8 cellular contexts compared by ENCODE assay signal in genomic region chr6:46491789-46492547, GRCh38. TPM values are rescaled to one million over a fixed set of nuclear protein-coding genes. Genes with fewer than 3 reads are reported as not detected.
DNase-seq lines count a peak whose midpoint lies in the region; ATAC-seq and TF ChIP-seq lines count a peak whose summit lies in the region.

No MANE protein-coding gene starts in this region.

- H3K4me1 ChIP-seq in SJSA1 (replicated peaks) (peaks cover 7% of the 10 kb centered on the region), liver (ENCODE audit: control insufficient read depth in 4 of 4, insufficient read depth in 4 of 4, low read length in 3 of 4) (peaks cover 4 to 23% (median 17%) of the 10 kb centered on the region in 4 donors), stomach (peaks cover 0 to 44% (median 18%) of the 10 kb centered on the region in 4 donors)
- H3K4me1 ChIP-seq in effector memory CD4-positive, alpha-beta T cell (ENCODE audit: control insufficient read depth, insufficient read depth, low read length, poor library complexity, severe bottlenecking), result peaks cover 9% of the 10 kb centered on the region

- H3K27ac ChIP-seq in 22Rv1 (peak overlapping the region; percentile 59), SJSA1 (peak overlapping the region; percentile 32), liver (ENCODE audit: low read depth in 1 of 2, low read length in 2 of 2) (peak overlapping the region in 1 of 2 donors; percentile 60), stomach (peak overlapping the region; percentile 70 to 88 (median 86))
- H3K27ac ChIP-seq in effector memory CD4-positive, alpha-beta T cell (ENCODE audit: insufficient read depth, low read length, poor library complexity, severe bottlenecking), result no peak overlapping the region

- peak; percentile 62 to 67 for TF ChIP-seq RAD21 in liver (IDR thresholded peaks at IDR 0.05)

- DNase-seq in GM06990 (ENCODE audit: extremely low read depth, insufficient read length) (no peak), SJSA1 (ENCODE audit: low read depth in 1 of 2, low spot score in 2 of 2) (peak; percentile 56 to 81), stomach (peak; percentile 50), GF-D8 (lab: John Stamatoyannopoulos, UW) (no peak)
- DNase-seq in effector memory CD4-positive, alpha-beta T cell, result no peak

- TF ChIP-seq CTCF in 22Rv1 (IDR thresholded peaks at IDR 0.05), result peak; percentile 61
- TF ChIP-seq CTCF in GM06990 (IDR thresholded peaks at IDR 0.05; ENCODE audit: insufficient read depth, low read length, poor library complexity, severe bottlenecking), result peak; percentile 78
- TF ChIP-seq CTCF in liver (IDR thresholded peaks at IDR 0.05; ENCODE audit: low read depth, low read length, missing input control), result peak; percentile 37
- peak in 5 of 7 experiments; percentile 32 to 74 (median 48) for TF ChIP-seq CTCF in stomach (IDR thresholded peaks at IDR 0.05)

- H3K27me3 ChIP-seq in GM06990 (replicated peaks; ENCODE audit: control insufficient read depth, insufficient read depth, low read length) (peaks cover 6% of the 10 kb centered on the region), SJSA1 (replicated peaks) (no peaks in the 10 kb centered on the region), liver (ENCODE audit: control insufficient read depth in 4 of 4, insufficient read depth in 4 of 4, low read length in 3 of 4) (no peaks in the 10 kb centered on the region), stomach (peaks cover 0 to 32% (median 3%) of the 10 kb centered on the region in 3 donors)
- H3K27me3 ChIP-seq in effector memory CD4-positive, alpha-beta T cell (replicated peaks; ENCODE audit: control insufficient read depth, insufficient read depth, low read length, poor library complexity, severe bottlenecking), result peaks cover 10% of the 10 kb centered on the region

- TF ChIP-seq EP300 in stomach (IDR thresholded peaks at IDR 0.05), result no peak

- H3K9ac ChIP-seq in liver (ENCODE audit: low read depth in 1 of 2, low read length in 2 of 2), result peak overlapping the region in 1 of 2 donors; percentile 1

- intact Hi-C loops in stomach (cut with DNase I; ENCODE audit: low total_unique reads), result no loop called here

- H3K36me3 ChIP-seq in GM06990 (ENCODE audit: control insufficient read depth, insufficient read depth, low read length) (no peaks in the 10 kb centered on the region), SJSA1 (peaks cover 4% of the 10 kb centered on the region; the same call in 1 of the 2 replicates), liver (ENCODE audit: control insufficient read depth in 4 of 4, insufficient read depth in 3 of 4, low read depth in 1 of 4, low read length in 3 of 4) (no peaks in the 10 kb centered on the region), stomach (no peaks in the 10 kb centered on the region)
- no peaks in the 10 kb centered on the region for H3K36me3 ChIP-seq in effector memory CD4-positive, alpha-beta T cell (ENCODE audit: control insufficient read depth, insufficient read depth, low read length)

- WGBS in liver, result 10% methylated on average over 21 of the region's 21 CpGs
- WGBS in stomach, 5 donors, result 6 to 11% (median 6%) methylated on average over 21 of the region's 21 CpGs

- H3K9me3 ChIP-seq in SJSA1 (replicated peaks) (no peaks in the 10 kb centered on the region), liver (ENCODE audit: control insufficient read depth in 4 of 4, low read length in 3 of 4) (no peaks in the 10 kb centered on the region), stomach (no peaks in the 10 kb centered on the region)
- no peaks in the 10 kb centered on the region for H3K9me3 ChIP-seq in effector memory CD4-positive, alpha-beta T cell (ENCODE audit: control insufficient read depth, low read length)

- H3K4me3 ChIP-seq in GM06990 (replicated peaks; ENCODE audit: low read depth, low read length), result peak overlapping the region; percentile 57
- peak overlapping the region; percentile 90 for H3K4me3 ChIP-seq in SJSA1
- peak overlapping the region; percentile 44 for H3K4me3 ChIP-seq in effector memory CD4-positive, alpha-beta T cell (ENCODE audit: insufficient read depth, low read depth, low read length, poor library complexity, severe bottlenecking)
- H3K4me3 ChIP-seq in liver (ENCODE audit: low read depth in 1 of 3, low read length in 3 of 3), result peak overlapping the region; percentile 49 to 96 (median 71)
- H3K4me3 ChIP-seq in stomach, result peak overlapping the region; percentile 56 to 80 (median 69)

- peak; percentile 48 for ATAC-seq in HG03045 (IDR thresholded peaks at IDR 0.05; ENCODE audit: unreplicated experiment)

- TF ChIP-seq POLR2A in stomach (IDR thresholded peaks at IDR 0.05), result no peak

TF ChIP-seq in liver, 16 proteins besides CTCF, POLR2A, EP300 and RAD21:
- TF ChIP-seq REST (IDR thresholded peaks at IDR 0.05), result no peak
- TF ChIP-seq, protein P1, sequence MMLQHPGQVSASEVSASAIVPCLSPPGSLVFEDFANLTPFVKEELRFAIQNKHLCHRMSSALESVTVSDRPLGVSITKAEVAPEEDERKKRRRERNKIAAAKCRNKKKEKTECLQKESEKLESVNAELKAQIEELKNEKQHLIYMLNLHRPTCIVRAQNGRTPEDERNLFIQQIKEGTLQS (IDR thresholded peaks at IDR 0.05), result no peak
- TF ChIP-seq SP1 (IDR thresholded peaks at IDR 0.05), result no peak
- TF ChIP-seq EGR1 (IDR thresholded peaks at IDR 0.05; ENCODE audit: low read depth in 2 of 2), result no peak
- TF ChIP-seq YY1 (IDR thresholded peaks at IDR 0.05), result no peak
- TF ChIP-seq GABPA (IDR thresholded peaks at IDR 0.05 in 1 of 2, conservative IDR thresholded peaks at IDR 0.05 in 1 of 2), result no peak
- TF ChIP-seq FOXA2 (IDR thresholded peaks at IDR 0.05), result no peak
- no peak for TF ChIP-seq RXRA (IDR thresholded peaks at IDR 0.05)
- no peak for TF ChIP-seq NR2F2 (IDR thresholded peaks at IDR 0.05)
- no peak for TF ChIP-seq HNF4A (conservative IDR thresholded peaks at IDR 0.05)
- TF ChIP-seq JUND (IDR thresholded peaks at IDR 0.05), result no peak
- TF ChIP-seq TAF1 (conservative IDR thresholded peaks at IDR 0.05), result no peak
- TF ChIP-seq HNF4G (IDR thresholded peaks at IDR 0.05), result no peak
- no peak for TF ChIP-seq FOXA1 (IDR thresholded peaks at IDR 0.05)
- TF ChIP-seq, protein P2, sequence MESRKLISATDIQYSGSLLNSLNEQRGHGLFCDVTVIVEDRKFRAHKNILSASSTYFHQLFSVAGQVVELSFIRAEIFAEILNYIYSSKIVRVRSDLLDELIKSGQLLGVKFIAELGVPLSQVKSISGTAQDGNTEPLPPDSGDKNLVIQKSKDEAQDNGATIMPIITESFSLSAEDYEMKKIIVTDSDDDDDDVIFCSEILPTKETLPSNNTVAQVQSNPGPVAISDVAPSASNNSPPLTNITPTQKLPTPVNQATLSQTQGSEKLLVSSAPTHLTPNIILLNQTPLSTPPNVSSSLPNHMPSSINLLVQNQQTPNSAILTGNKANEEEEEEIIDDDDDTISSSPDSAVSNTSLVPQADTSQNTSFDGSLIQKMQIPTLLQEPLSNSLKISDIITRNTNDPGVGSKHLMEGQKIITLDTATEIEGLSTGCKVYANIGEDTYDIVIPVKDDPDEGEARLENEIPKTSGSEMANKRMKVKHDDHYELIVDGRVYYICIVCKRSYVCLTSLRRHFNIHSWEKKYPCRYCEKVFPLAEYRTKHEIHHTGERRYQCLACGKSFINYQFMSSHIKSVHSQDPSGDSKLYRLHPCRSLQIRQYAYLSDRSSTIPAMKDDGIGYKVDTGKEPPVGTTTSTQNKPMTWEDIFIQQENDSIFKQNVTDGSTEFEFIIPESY (IDR thresholded peaks at IDR 0.05), result no peak
- TF ChIP-seq MAX (IDR thresholded peaks at IDR 0.05), result no peak

RNA-seq across cellular contexts. Expression of gene RCAN2, which starts 0.7 kb away (rescaled TPM):
- total RNA-seq in SJSA1 (2014; rRNA removed; shearing (Covaris generic)), result 19.6 and 20.8 TPM in 2 replicates
- total RNA-seq in liver (1 to 10 TPM in 1 of 2 donors, under 1 TPM in 1; 0.19 to 8.2 TPM), stomach (10 to 100 TPM in 4 of 5 donors, 1 to 10 TPM in 1; 7.2 to 69.2 (median 19.1) TPM)
- polyA plus RNA-seq in liver (1 to 10 TPM; 2.1 to 2.8 TPM), stomach (10 to 100 TPM; 14.1 to 42.0 (median 23.8) TPM)

Comparison
In these comparisons a context has a peak if more than half of its experiments do, and no peak if none do; other contexts are left out.
1. DNase-seq: peak in SJSA1 (2 of 2) and stomach (single experiment); none in GM06990 (single experiment), effector memory CD4-positive, alpha-beta T cell (0 of 3) and GF-D8 (single experiment).
2. Peak in every context shown above with its lines, with median percentiles within 50 percentile points of each other: CTCF ChIP-seq and H3K4me3 ChIP-seq.